13 cellular contexts compared by ENCODE assay signal in the genomic region with DNA sequence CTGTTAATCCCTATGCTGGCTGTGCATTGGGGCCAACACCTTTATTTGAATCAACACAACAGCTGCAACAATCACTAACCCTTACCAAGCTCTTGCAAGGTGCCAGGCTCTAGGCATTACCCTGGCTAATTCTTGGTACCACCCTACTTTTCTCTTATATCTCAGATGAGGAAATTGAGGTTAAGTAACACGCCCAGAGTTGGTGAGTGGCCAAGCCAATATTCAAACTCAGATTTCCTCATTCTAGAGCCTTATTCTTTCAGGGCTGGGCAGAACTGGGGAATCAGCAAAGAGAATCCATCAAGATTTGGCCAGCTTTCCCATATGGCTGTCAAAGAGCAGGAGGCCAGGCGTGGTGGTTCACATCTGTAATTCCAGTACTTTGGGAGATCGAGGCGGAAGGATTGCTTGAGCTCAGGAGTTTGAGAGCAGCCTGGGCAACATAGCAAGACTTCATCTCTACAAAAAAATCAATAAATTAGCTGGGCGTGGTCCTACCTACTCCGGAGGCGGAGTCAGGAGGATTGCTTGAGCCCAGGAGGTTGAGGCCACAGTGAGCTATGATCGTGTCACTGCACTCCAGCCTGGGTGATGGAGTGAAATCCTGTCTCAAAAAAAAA. TPM values are rescaled to one million over a fixed set of nuclear protein-coding genes. Genes with fewer than 3 reads are reported as not detected.
DNase-seq lines count a peak whose midpoint lies in the region; ATAC-seq and TF ChIP-seq lines count a peak whose summit lies in the region.
"Had no signal": no experiment of that assay in that cellular context is flagged by ENCODE, and none has a peak within 500 bp of the region (broad histone marks: within the 10 kb centered on the region; RNA-seq: fewer than 3 reads in every experiment).

No MANE protein-coding gene starts in this region.

- H3F3A ChIP-seq in PC-9 (ENCODE audit: insufficient read depth, low read depth), result peaks cover 78% of the 10 kb centered on the region

- H3K79me2 ChIP-seq in PC-9 (ENCODE audit: low read depth), result no peaks in the 10 kb centered on the region

- ATAC-seq in Right ventricle myocardium superior (ENCODE audit: poor library complexity) (peak; percentile 19), left ventricle myocardium superior (no peak), HG02884 (IDR thresholded peaks at IDR 0.05; ENCODE audit: unreplicated experiment) (no peak), GM18870 (IDR thresholded peaks at IDR 0.05; ENCODE audit: unreplicated experiment) (no peak)
- ATAC-seq: activated CD4-positive, CD25-positive, alpha-beta regulatory T cell treated with anti-CD3 and anti-CD28 coated beads, Interleukin-2, amount 50 U/mL, for 24 hours had no signal

- DNase-seq in Right ventricle myocardium superior (no peak), left ventricle myocardium superior (no peak), PC-9 (peak; percentile 45 to 87), esophagus squamous epithelium (lab: John Stamatoyannopoulos, UW) (no peak), transverse colon (peak; percentile 18), amniotic stem cell (lab: John Stamatoyannopoulos, UW) (no peak)
- DNase-seq: C1 segment of cervical spinal cord, IMR-90 had no signal

- TF ChIP-seq CTCF in PC-9 (conservative IDR thresholded peaks at IDR 0.05) (no peak), esophagus squamous epithelium (IDR thresholded peaks at IDR 0.05) (no peak), transverse colon (IDR thresholded peaks at IDR 0.05) (no peak)

- H4K20me1 ChIP-seq in PC-9 (ENCODE audit: insufficient read depth), result no peaks in the 10 kb centered on the region

- in situ Hi-C loops in transverse colon (cut with MboI; ENCODE audit: low pct_ligation_motif_present in 1 of 4, low pct_unique_long_range_greater_than_20kb in 1 of 4, low sequenced_read_pairs in 3 of 4), result no loop called here

- POLR2A ChIA-PET in PC-9 (lab: Charles Lee; ENCODE audit: unreplicated experiment), result interaction anchor here (0.5 to 0.7 kb wide), 2 partner anchors 65 to 110 kb away, joined by 3 to 10 read pairs; no protein-coding TSS in a partner anchor

- peak overlapping the region; percentile 35 for H3K4me2 ChIP-seq in PC-9

- H3K36me3 ChIP-seq in PC-9 (ENCODE audit: low read depth) (no peaks in the 10 kb centered on the region), esophagus squamous epithelium (no peaks in the 10 kb centered on the region), transverse colon (no peaks in the 10 kb centered on the region)
- H3K36me3 ChIP-seq: heart left ventricle, tibial nerve had no signal

- peaks cover 76% of the 10 kb centered on the region for H3K4me1 ChIP-seq in PC-9 (replicated peaks; ENCODE audit: insufficient read depth)
- H3K4me1 ChIP-seq in esophagus squamous epithelium, result peaks cover 10 to 64% (median 11%) of the 10 kb centered on the region in 3 donors
- H3K4me1 ChIP-seq in transverse colon, result peaks cover 0 to 4% (median 0%) of the 10 kb centered on the region in 4 donors

- CTCF ChIA-PET in PC-9 (lab: Charles Lee), result no interaction called here

- no peak overlapping the region for H3K4me3 ChIP-seq in PC-9
- no peak overlapping the region for H3K4me3 ChIP-seq in esophagus squamous epithelium
- H3K4me3 ChIP-seq in transverse colon, result no peak overlapping the region
- H3K4me3 ChIP-seq: heart left ventricle, tibial nerve had no signal

- no peak overlapping the region for H2AFZ ChIP-seq in PC-9

- WGBS in esophagus squamous epithelium, 2 donors, result 61 to 78% methylated on average over 6 to 7 of the region's 8 CpGs
- WGBS in transverse colon (ENCODE audit: low coverage in 1 of 2), 2 donors, result 72 to 79% methylated on average over 8 of the region's 8 CpGs

- BruUV-seq in PC-9 (replicated peaks; lab: Mats Ljungman, UMichigan), result no TSS peak

- no peaks in the 10 kb centered on the region for H3K9me2 ChIP-seq in PC-9 (ENCODE audit: insufficient read depth)

- H3K27ac ChIP-seq in PC-9, result peak overlapping the region; percentile 94
- peak overlapping the region in 3 of 4 donors; percentile 1 to 83 (median 55) for H3K27ac ChIP-seq in esophagus squamous epithelium
- H3K27ac ChIP-seq in transverse colon, result no peak overlapping the region
- H3K27ac ChIP-seq: tibial nerve had no signal

- TF ChIP-seq EP300 in transverse colon (IDR thresholded peaks at IDR 0.05; ENCODE audit: low read depth), result no peak

- intact Hi-C loops in Right ventricle myocardium superior (cut with DNase I), result no loop called here
- intact Hi-C loops in left ventricle myocardium superior (cut with micrococcal nuclease), result no loop called here
- intact Hi-C loops in PC-9 (cut with micrococcal nuclease; ENCODE audit: unreplicated experiment), result loop anchor here (1.0 kb wide), 1 partner anchor 39 kb away; no protein-coding TSS in a partner anchor
- intact Hi-C loops in esophagus squamous epithelium (cut with DNase I), result no loop called here
- intact Hi-C loops in transverse colon (cut with DNase I; ENCODE audit: low total_unique reads), result no loop called here

- H3K9me3 ChIP-seq in PC-9 (ENCODE audit: insufficient read depth, low read depth) (no peaks in the 10 kb centered on the region), esophagus squamous epithelium (no peaks in the 10 kb centered on the region), transverse colon (no peaks in the 10 kb centered on the region)
- H3K9me3 ChIP-seq: heart left ventricle, tibial nerve had no signal

- TF ChIP-seq POLR2A in esophagus squamous epithelium (IDR thresholded peaks at IDR 0.05) (no peak), transverse colon (IDR thresholded peaks at IDR 0.05) (no peak)

- H3K27me3 ChIP-seq in PC-9 (ENCODE audit: insufficient read depth, low read depth), result no peaks in the 10 kb centered on the region
- no peaks in the 10 kb centered on the region for H3K27me3 ChIP-seq in esophagus squamous epithelium
- H3K27me3 ChIP-seq in transverse colon, result no peaks in the 10 kb centered on the region
- H3K27me3 ChIP-seq: heart left ventricle, tibial nerve had no signal

RNA-seq across cellular contexts. Expression of gene ARSG, which starts 23.7 kb away (rescaled TPM):
- total RNA-seq in Right ventricle myocardium superior, result 3.1 TPM
- 3.3 TPM for total RNA-seq in left ventricle myocardium superior
- 4.0 and 6.6 TPM in 2 replicates for total RNA-seq in PC-9 (2021)
- total RNA-seq in esophagus squamous epithelium, result 1 to 10 TPM; 6.1 to 8.9 (median 7.0) TPM
- total RNA-seq in transverse colon, result 1 to 10 TPM in 2 of 4 donors, under 1 TPM in 1, not detected in 1; 0.41 to 4.4 (median 1.6) TPM

RNA-seq across cellular contexts. Expression of gene SLC16A6, which starts 24.1 kb away (rescaled TPM):
- total RNA-seq in Right ventricle myocardium superior (0.16 TPM), left ventricle myocardium superior (not detected), PC-9 (2021) (0.70 and 0.83 TPM in 2 replicates), esophagus squamous epithelium (10 to 100 TPM in 3 of 4 donors, 1 to 10 TPM in 1; 9.2 to 20.9 (median 17.8) TPM), transverse colon (under 1 TPM in 2 of 4 donors, not detected in 2; 0.14 to 0.48 TPM)

Comparison
In these comparisons a context has a peak if more than half of its experiments do, and no peak if none do; other contexts are left out.
1. DNase-seq: peak in PC-9 (2 of 2) and transverse colon (single experiment); none in Right ventricle myocardium superior (single experiment), left ventricle myocardium superior (single experiment), esophagus squamous epithelium (single experiment) and amniotic stem cell (single experiment).
2. H3K27ac ChIP-seq: peak in PC-9 (single experiment) and esophagus squamous epithelium (3 of 4); none in transverse colon (0 of 4).